Comparison of ENCODE assay signal across 11 cellular contexts in genomic region chr15:48355377-48355776, GRCh38. TPM values are rescaled to one million over a fixed set of nuclear protein-coding genes. Genes with fewer than 3 reads are reported as not detected.
DNase-seq lines count a peak whose midpoint lies in the region; ATAC-seq and TF ChIP-seq lines count a peak whose summit lies in the region.
"Had no signal": no experiment of that assay in that cellular context is flagged by ENCODE, and none has a peak within 500 bp of the region (broad histone marks: within the 10 kb centered on the region; RNA-seq: fewer than 3 reads in every experiment).

No MANE protein-coding gene starts in this region.

- H3K27me3 ChIP-seq in mesenchymal stem cell (ENCODE audit: control insufficient read depth in 1 of 2, insufficient read depth in 1 of 2, low read length in 2 of 2) (no peaks in the 10 kb centered on the region), psoas muscle (ENCODE audit: insufficient read depth in 3 of 3, low read length in 2 of 3) (peaks cover 0 to 3% (median 0%) of the 10 kb centered on the region in 3 donors), smooth muscle cell (ENCODE audit: low read depth) (no peaks in the 10 kb centered on the region)

- H3F3A ChIP-seq in smooth muscle cell (ENCODE audit: low read depth), result no peaks in the 10 kb centered on the region

- no peaks in the 10 kb centered on the region for H3K79me1 ChIP-seq in mesenchymal stem cell (replicated peaks; ENCODE audit: low read length, poor library complexity, severe bottlenecking)

- intact Hi-C loops in psoas muscle (cut with DNase I), result loop anchor here (5.0 to 10.0 kb wide), 4 partner anchors 289 to 1161 kb away; partner anchors contain the start of gene FBN1 (in 1 of the 2)

- ATAC-seq in HG02759 (IDR thresholded peaks at IDR 0.05; ENCODE audit: unreplicated experiment), result peak; percentile 57
- ATAC-seq in psoas muscle, result no peak
- ATAC-seq: CD8-positive, alpha-beta T cell had no signal

- H2BK12ac ChIP-seq in mesenchymal stem cell (ENCODE audit: low read length in 2 of 2), result peak overlapping the region in 1 of 2 experiments; percentile 67

- no peak overlapping the region for H3K23ac ChIP-seq in mesenchymal stem cell (ENCODE audit: low read length in 2 of 2)

- TF ChIP-seq CTCF in astrocyte of the spinal cord (IDR thresholded peaks at IDR 0.05; ENCODE audit: low read depth, low read length) (no peak), psoas muscle (IDR thresholded peaks at IDR 0.05) (no peak), smooth muscle cell (IDR thresholded peaks at IDR 0.05; ENCODE audit: borderline replicate concordance, insufficient read depth, poor library complexity, severe bottlenecking) (no peak)

- H3K4me3 ChIP-seq in astrocyte of the spinal cord (ENCODE audit: low read depth, low read length) (no peak overlapping the region), mesenchymal stem cell (ENCODE audit: insufficient read depth in 1 of 2, low read depth in 1 of 2, low read length in 2 of 2) (peak overlapping the region in 1 of 2 experiments; percentile 28), psoas muscle (no peak overlapping the region), smooth muscle cell (no peak overlapping the region)

- no peaks in the 10 kb centered on the region for H4K20me1 ChIP-seq in smooth muscle cell (ENCODE audit: low read depth)

- H3K79me2 ChIP-seq in smooth muscle cell (ENCODE audit: low read depth), result no peaks in the 10 kb centered on the region

- H2AFZ ChIP-seq in mesenchymal stem cell (ENCODE audit: low read depth, low read length), result no peak overlapping the region
- H2AFZ ChIP-seq in smooth muscle cell (ENCODE audit: low read depth), result no peak overlapping the region

- H4K91ac ChIP-seq in mesenchymal stem cell (ENCODE audit: low read length), result no peak overlapping the region

- H3K9me3 ChIP-seq in mesenchymal stem cell (ENCODE audit: control insufficient read depth, low read length) (no peaks in the 10 kb centered on the region), psoas muscle (no peaks in the 10 kb centered on the region), smooth muscle cell (replicated peaks; ENCODE audit: low read depth) (no peaks in the 10 kb centered on the region)

- no peak overlapping the region for H2BK15ac ChIP-seq in mesenchymal stem cell (ENCODE audit: low read depth, poor library complexity, severe bottlenecking)

- no peak overlapping the region for H3K4ac ChIP-seq in mesenchymal stem cell (ENCODE audit: low read depth in 1 of 2, low read length in 2 of 2)

- H3K9ac ChIP-seq in mesenchymal stem cell (ENCODE audit: low read length), result peak overlapping the region; percentile 78
- H3K9ac ChIP-seq in smooth muscle cell (ENCODE audit: low read depth), result no peak overlapping the region

- 80% methylated on average over 2 of the region's 6 CpGs for WGBS in mesenchymal stem cell
- 62 to 74% (median 69%) methylated on average over 6 of the region's 6 CpGs for WGBS in psoas muscle, 3 donors
- WGBS in smooth muscle cell (ENCODE audit: low lambda C conversion rate), result 88% methylated on average over 6 of the region's 6 CpGs

- in situ Hi-C loops in astrocyte of the spinal cord (cut with HindIII; ENCODE audit: low sequenced_read_pairs), result no loop called here

- H2BK120ac ChIP-seq in mesenchymal stem cell (ENCODE audit: low read depth, low read length), result no peak overlapping the region

- no peak overlapping the region for H2BK5ac ChIP-seq in mesenchymal stem cell (ENCODE audit: low read depth, low read length, poor library complexity, severe bottlenecking)

- no peak overlapping the region for H3K14ac ChIP-seq in mesenchymal stem cell (ENCODE audit: low read length in 2 of 2)

- no peak overlapping the region for H2AK5ac ChIP-seq in mesenchymal stem cell (ENCODE audit: low read length, severe bottlenecking)

- H3K4me2 ChIP-seq in mesenchymal stem cell (ENCODE audit: low read length, poor library complexity, severe bottlenecking) (no peak overlapping the region), smooth muscle cell (no peak overlapping the region)

- no peak overlapping the region for H3K18ac ChIP-seq in mesenchymal stem cell (ENCODE audit: low read depth in 1 of 2, low read length in 2 of 2)

- H3K27ac ChIP-seq in mesenchymal stem cell (ENCODE audit: low read length, poor library complexity, severe bottlenecking), result peak overlapping the region; percentile 48
- H3K27ac ChIP-seq in psoas muscle, result no peak overlapping the region
- H3K27ac ChIP-seq in smooth muscle cell (ENCODE audit: low read depth), result no peak overlapping the region

- H4K8ac ChIP-seq in mesenchymal stem cell (ENCODE audit: low read length), result peak overlapping the region; percentile 62

- DNase-seq in EH (ENCODE audit: low read depth) (peak; percentile 68), astrocyte of the spinal cord (ENCODE audit: low read depth, low spot score) (peak; percentile 26), mesenchymal stem cell (peak; percentile 18), COR-L47 (lab: John Stamatoyannopoulos, UW) (no peak), psoas muscle (no peak), smooth muscle cell (lab: John Stamatoyannopoulos, UW; ENCODE audit: unreplicated experiment) (no peak), NCI-H774 (lab: John Stamatoyannopoulos, UW) (no peak)
- DNase-seq: activated naive CD4-positive, alpha-beta T cell treated with Interleukin-2 at 50 U/mL for 16 hours; CD8-positive, alpha-beta T cell; NCI-H1930 had no signal

- H3K36me3 ChIP-seq in mesenchymal stem cell (ENCODE audit: control insufficient read depth in 1 of 2, insufficient read depth in 2 of 2, low read depth in 1 of 2, low read length in 2 of 2), result no peaks in the 10 kb centered on the region
- H3K36me3 ChIP-seq in psoas muscle (ENCODE audit: insufficient read depth in 1 of 2, low read depth in 1 of 2), result no peaks in the 10 kb centered on the region
- H3K36me3 ChIP-seq in smooth muscle cell (ENCODE audit: low read depth), result no peaks in the 10 kb centered on the region

- H3K4me1 ChIP-seq in mesenchymal stem cell (ENCODE audit: control insufficient read depth, insufficient read depth, low read depth, low read length) (peaks cover 5% of the 10 kb centered on the region), psoas muscle (no peaks in the 10 kb centered on the region), smooth muscle cell (ENCODE audit: low read depth) (peaks cover 7% of the 10 kb centered on the region)

RNA-seq across cellular contexts. Expression of gene DUT, which starts 24.1 kb away (rescaled TPM):
- 62.3 TPM for polyA plus RNA-seq in mesenchymal stem cell (2013, experiment 1 of 2)
- polyA plus RNA-seq in mesenchymal stem cell (2013, experiment 2 of 2), result 64.5 TPM
- 10 to 100 TPM; 37.4 to 56.0 (median 43.3) TPM for total RNA-seq in psoas muscle
- polyA plus RNA-seq in psoas muscle, result 10 to 100 TPM; 29.5 to 33.1 (median 32.2) TPM
- total RNA-seq in smooth muscle cell, result 80.4 and 94.6 TPM in 2 replicates
- polyA plus RNA-seq in smooth muscle cell, result 100 and 116 TPM in 2 replicates

Comparison
In these comparisons a context has a peak if more than half of its experiments do, and no peak if none do; other contexts are left out.
1. DNase-seq: peak in EH (single experiment), astrocyte of the spinal cord (single experiment) and mesenchymal stem cell (single experiment); none in COR-L47 (single experiment), psoas muscle (0 of 2), smooth muscle cell (single experiment) and NCI-H774 (single experiment).